1 cellular context compared by ENCODE assay signal in genomic region chr9:93476924-93477323, GRCh38.
TF ChIP-seq lines count a peak whose summit lies in the region.

No MANE protein-coding gene starts in this region.

TF ChIP-seq in WTC11, 78 proteins besides CTCF, POLR2A, EP300 and RAD21 (continued from another document):
- TF ChIP-seq ATF2 (CRISPR knock-in tag; IDR thresholded peaks at IDR 0.05; ENCODE audit: borderline replicate concordance, low read depth): no peak
- TF ChIP-seq STAT6 (CRISPR knock-in tag; conservative IDR thresholded peaks at IDR 0.05; ENCODE audit: low read depth): no peak
- TF ChIP-seq AFF4 (CRISPR knock-in tag; IDR thresholded peaks at IDR 0.05; ENCODE audit: borderline replicate concordance): no peak
- TF ChIP-seq ZNF138 (CRISPR knock-in tag; conservative IDR thresholded peaks at IDR 0.05): no peak
- TF ChIP-seq E2F4 (CRISPR knock-in tag; IDR thresholded peaks at IDR 0.05; ENCODE audit: borderline replicate concordance, low read depth): no peak
- no peak for TF ChIP-seq E2F1 (CRISPR knock-in tag; IDR thresholded peaks at IDR 0.05)
